In genomic region chr14:66507181-66507721, GRCh38 we compare ENCODE assay signal across 8 cellular contexts. TPM values are rescaled to one million over a fixed set of nuclear protein-coding genes. Genes with fewer than 3 reads are reported as not detected.
DNase-seq lines count a peak whose midpoint lies in the region; ATAC-seq, FAIRE-seq and TF ChIP-seq lines count a peak whose summit lies in the region.

No MANE protein-coding gene starts in this region.

- TF ChIP-seq CTCF in HFFc6 (IDR thresholded peaks at IDR 0.05) (no peak), K562 (IDR thresholded peaks at IDR 0.05 in 2 of 3, conservative IDR thresholded peaks at IDR 0.05 in 1 of 3; ENCODE audit: insufficient read depth in 2 of 3, low read depth in 1 of 3, low read length in 3 of 3) (no peak)

- CTCF ChIA-PET in K562 (lab: Yijun Ruan, JAX; ENCODE audit: low intra/inter-chr PET ratio), result interaction anchor here (0.6 kb wide), 1 partner anchor 143 kb away, joined by 4 read pairs; no protein-coding TSS in a partner anchor

- intact Hi-C loops in K562 (cut with micrococcal nuclease), result no loop called here

- peak overlapping the region; percentile 77 to 90 for H3K9ac ChIP-seq in K562 (ENCODE audit: insufficient read depth in 1 of 2, low read depth in 2 of 2, low read length in 2 of 2)

- 1% methylated on average over 19 of the region's 23 CpGs for WGBS in K562 (ENCODE audit: insufficient coverage, low coverage, missing lambda C conversion rate)
- WGBS in thymus, result 2% methylated on average over 23 of the region's 23 CpGs

- no peak for TF ChIP-seq POLR2A in K562 (conservative IDR thresholded peaks at IDR 0.05)

- in situ Hi-C loops in K562 (cut with MboI), result no loop called here

- H4K20me1 ChIP-seq in K562 (replicated peaks; ENCODE audit: control insufficient read depth, insufficient read depth, low read length), result peaks cover 10% of the 10 kb centered on the region; the same call in 1 of the 2 replicates

- peaks cover 36% of the 10 kb centered on the region for H3K79me2 ChIP-seq in K562 (ENCODE audit: control insufficient read depth, insufficient read depth, low read length)

- H3K4me1 ChIP-seq in K562 (replicated peaks in 1 of 2; ENCODE audit: control insufficient read depth in 2 of 2, insufficient read depth in 2 of 2, low read length in 2 of 2) (peaks cover 0 to 24% of the 10 kb centered on the region in 2 experiments; a peak in 3 of 5 replicates), thymus (ENCODE audit: control insufficient read depth, insufficient read depth, low read length) (peaks cover 7% of the 10 kb centered on the region)

- POLR2A ChIA-PET in K562 (lab: Yijun Ruan, JAX), result interaction anchor here (0.6 to 1.2 kb wide), 4 partner anchors 9 to 47 kb away, joined by 3 to 4 read pairs (median 3); no protein-coding TSS in a partner anchor

- H3K4me2 ChIP-seq in K562 (ENCODE audit: insufficient read depth, low read length), result peak overlapping the region; percentile 90

- no peaks in the 10 kb centered on the region for H3K9me1 ChIP-seq in K562 (ENCODE audit: control insufficient read depth, insufficient read depth, low read length)

- TF ChIP-seq RAD21 in K562 (CRISPR knock-in tag; conservative IDR thresholded peaks at IDR 0.05 in 1 of 2, IDR thresholded peaks at IDR 0.05 in 1 of 2), result no peak

- DNase-seq in NCI-H526 (lab: John Stamatoyannopoulos, UW) (peak; percentile 78 to 90), NCI-H526 treated with DMSO at 0.1 percent for 48 hours (lab: John Stamatoyannopoulos, UW) (no peak), HFFc6 (no peak), NCI-H2107 treated with DMSO at 0.1 percent for 48 hours (lab: John Stamatoyannopoulos, UW; ENCODE audit: unreplicated experiment) (peak; percentile 90), K562 (ENCODE audit: extremely low read depth in 1 of 4, low spot score in 3 of 4) (no peak), left lobe of liver (ENCODE audit: low spot score) (no peak), Ammon's horn (ENCODE audit: low spot score) (no peak)

- no peaks in the 10 kb centered on the region for H3K36me3 ChIP-seq in K562 (ENCODE audit: control insufficient read depth, insufficient read depth, low read length)
- H3K36me3 ChIP-seq in thymus (ENCODE audit: control insufficient read depth, insufficient read depth), result no peaks in the 10 kb centered on the region

- TSS peak; percentile 83 for BruUV-seq in K562 (replicated peaks; lab: Mats Ljungman, UMichigan)

- no peaks in the 10 kb centered on the region; the same call in 1 of the 2 replicates for H3K27me3 Mint-ChIP-seq in HFFc6 (ENCODE audit: insufficient read depth)

- peak overlapping the region; percentile 89 for H3K27ac Mint-ChIP-seq in HFFc6

- H3K4me3 ChIP-seq in K562 (peak overlapping the region; percentile 54), thymus (ENCODE audit: low read length) (peak overlapping the region; percentile 58)

- H3K9me3 ChIP-seq in K562 (replicated peaks; ENCODE audit: control insufficient read depth, insufficient read depth, low read depth, low read length) (no peaks in the 10 kb centered on the region), thymus (ENCODE audit: control insufficient read depth) (no peaks in the 10 kb centered on the region)

- no peak for TF ChIP-seq EP300 in K562 (IDR thresholded peaks at IDR 0.05; ENCODE audit: low read length)

- H3K4me1 Mint-ChIP-seq in HFFc6 (ENCODE audit: low read depth), result peaks cover 22% of the 10 kb centered on the region

- H3K27ac ChIP-seq in K562 (ENCODE audit: extremely low read depth, low read depth, low read length) (peak overlapping the region; percentile 89), thymus (ENCODE audit: low read depth) (peak overlapping the region; percentile 79)

- ATAC-seq in K562 (peak; percentile 43), left lobe of liver (peak; percentile 42)

- H2AFZ ChIP-seq in K562 (ENCODE audit: low read depth, low read length), result peak overlapping the region; percentile 89

- H3K9me3 Mint-ChIP-seq in HFFc6, result no peaks in the 10 kb centered on the region

- H3K36me3 Mint-ChIP-seq in HFFc6 (ENCODE audit: low read depth), result no peaks in the 10 kb centered on the region

- H3K4me3 Mint-ChIP-seq in HFFc6, result peak overlapping the region; percentile 90

- FAIRE-seq in K562 (lab: Jason Lieb, UNC), result peak; percentile 44

- H3K27me3 ChIP-seq in K562 (ENCODE audit: control insufficient read depth in 2 of 2, insufficient read depth in 2 of 2, low read length in 2 of 2), result no peaks in the 10 kb centered on the region
- H3K27me3 ChIP-seq in thymus (ENCODE audit: control insufficient read depth, insufficient read depth), result peaks cover 10% of the 10 kb centered on the region

TF ChIP-seq in K562, 482 proteins besides CTCF, POLR2A, EP300 and RAD21 (continues in another document):
- TF ChIP-seq ZNF699 (CRISPR knock-in tag; IDR thresholded peaks at IDR 0.05; ENCODE audit: insufficient replicate concordance) (no peak), MAFF (IDR thresholded peaks at IDR 0.05; ENCODE audit: low read length) (no peak), NBN (IDR thresholded peaks at IDR 0.05; ENCODE audit: low read depth) (no peak), PATZ1 (CRISPR knock-in tag; IDR thresholded peaks at IDR 0.05; ENCODE audit: borderline replicate concordance) (no peak), FOXA1 (IDR thresholded peaks at IDR 0.05; ENCODE audit: borderline replicate concordance) (no peak), PRPF4 (IDR thresholded peaks at IDR 0.05; ENCODE audit: insufficient read depth, low read depth, low read length, poor library complexity, severe bottlenecking) (no peak), TAF9B (IDR thresholded peaks at IDR 0.05; ENCODE audit: partially characterized antibody) (no peak), NFRKB (IDR thresholded peaks at IDR 0.05; ENCODE audit: low read depth) (peak; percentile 39; the same call in 1 of the 2 replicates), YY1 (IDR thresholded peaks at IDR 0.05; ENCODE audit: borderline replicate concordance in 1 of 3, control insufficient read depth in 1 of 3, extremely low read depth in 1 of 3, insufficient read depth in 3 of 3, insufficient read length in 1 of 3, insufficient replicate concordance in 2 of 3, low read depth in 1 of 3, low read length in 2 of 3) (no peak), ZNF165 (CRISPR knock-in tag; IDR thresholded peaks at IDR 0.05; ENCODE audit: borderline replicate concordance) (no peak)

RNA-seq across cellular contexts. Expression of gene GPHN, which starts 0.7 kb away (rescaled TPM):
- 10 to 100 TPM; 11.2 to 16.4 (median 15.0) TPM for total RNA-seq in HFFc6 (2021; fragmentation: NEBNext Ultra II Directional; extraction: Animal tissue kit (Norgen Biotek cat#: 25700))
- 32.3 and 50.5 TPM in 2 replicates for total RNA-seq in K562 (2011; cell fraction: chromatin; rRNA removed; ENCODE audit: low replicate concordance)
- total RNA-seq in K562 (2011; cell fraction: nucleolus; rRNA removed), result 19.0 and 21.3 TPM in 2 replicates
- total RNA-seq in K562 (2011; cell fraction: nucleoplasm; rRNA removed), result 26.1 and 26.5 TPM in 2 replicates
- total RNA-seq in K562 (2014; rRNA removed) (5.3 and 5.9 TPM in 2 replicates), K562 (2014; rRNA removed; fragmentation: Illumina TruSeq; extraction: Trizol) (9.2 and 10.6 TPM in 2 replicates), K562 (2015; rRNA removed; fragmentation: Illumina TruSeq; extraction: Trizol) (9.2 and 11.7 TPM in 2 replicates), K562 (2021) (14.1 and 16.0 TPM in 2 replicates), left lobe of liver (43.0 TPM)
- polyA plus RNA-seq in K562 (2011; rRNA removed) (7.8 and 10.2 TPM in 2 replicates), K562 (2014; fragmentation: Illumina TruSeq; extraction: Trizol) (12.4 and 14.0 TPM in 2 replicates), K562 (2014; fragmentation: Nextera tagmentation; extraction: Ambion mirVana) (10 to 100 TPM in 1 of 2 experiments, 1 to 10 TPM in 1; 8.4 to 11.4 TPM), K562 (2014; rRNA removed) (11.1 and 11.9 TPM in 2 replicates), thymus (28.4 TPM)
- 6.0 and 8.3 TPM in 2 replicates for polyA plus RNA-seq in K562 (2011; cell fraction: cytosol; rRNA removed)
- polyA plus RNA-seq in K562 (2011; cell fraction: nucleus; rRNA removed), result 10.1 and 13.2 TPM in 2 replicates
- polyA plus RNA-seq in K562 (2012), result 9.8 and 11.6 TPM in 2 replicates
- 22.9 and 26.6 TPM in 2 replicates for polyA minus RNA-seq in K562 (2011; rRNA and poly(A)+ RNA removed)
- polyA minus RNA-seq in K562 (2011; cell fraction: cytosol; rRNA and poly(A)+ RNA removed), result 11.4 and 18.6 TPM in 2 replicates
- polyA minus RNA-seq in K562 (2011; cell fraction: nucleus; rRNA and poly(A)+ RNA removed), result 40.5 and 44.4 TPM in 2 replicates

RNA-seq across cellular contexts. Expression of gene CCDC196, which starts 21.1 kb away (rescaled TPM):
- not detected for total RNA-seq in HFFc6 (2021; fragmentation: NEBNext Ultra II Directional; extraction: Animal tissue kit (Norgen Biotek cat#: 25700))
- not detected in 2 replicates for total RNA-seq in K562 (2011; cell fraction: chromatin; rRNA removed; ENCODE audit: low replicate concordance)
- total RNA-seq in K562 (2011; cell fraction: nucleolus; rRNA removed), result not detected in 2 replicates
- not detected in 2 replicates for total RNA-seq in K562 (2011; cell fraction: nucleoplasm; rRNA removed)
- total RNA-seq in K562 (2014; rRNA removed) (not detected in 2 replicates), K562 (2014; rRNA removed; fragmentation: Illumina TruSeq; extraction: Trizol) (not detected in 2 replicates), K562 (2015; rRNA removed; fragmentation: Illumina TruSeq; extraction: Trizol) (not detected in 2 replicates), K562 (2021) (not detected in 2 replicates), left lobe of liver (4.0 TPM)
- polyA plus RNA-seq in K562 (2011; rRNA removed) (not detected in 2 replicates), K562 (2014; fragmentation: Illumina TruSeq; extraction: Trizol) (not detected in 2 replicates), K562 (2014; fragmentation: Nextera tagmentation; extraction: Ambion mirVana) (not detected), K562 (2014; rRNA removed) (not detected in 2 replicates), thymus (not detected)
- not detected in 2 replicates for polyA plus RNA-seq in K562 (2011; cell fraction: cytosol; rRNA removed)
- polyA plus RNA-seq in K562 (2011; cell fraction: nucleus; rRNA removed), result not detected in 2 replicates
- not detected in 2 replicates for polyA plus RNA-seq in K562 (2012)
- not detected in 2 replicates for polyA minus RNA-seq in K562 (2011; rRNA and poly(A)+ RNA removed)
- not detected in 2 replicates for polyA minus RNA-seq in K562 (2011; cell fraction: cytosol; rRNA and poly(A)+ RNA removed)
- not detected in 2 replicates for polyA minus RNA-seq in K562 (2011; cell fraction: nucleus; rRNA and poly(A)+ RNA removed)

Comparison
In these comparisons a context has a peak if more than half of its experiments do, and no peak if none do; other contexts are left out.
1. DNase-seq: peak in NCI-H526 (2 of 2) and NCI-H2107 treated with DMSO at 0.1 percent for 48 hours (single experiment); none in NCI-H526 treated with DMSO at 0.1 percent for 48 hours (single experiment), HFFc6 (single experiment), K562 (0 of 4), left lobe of liver (single experiment) and Ammon's horn (single experiment).